Comparison of ENCODE assay signal across 11 cellular contexts in the genomic region with DNA sequence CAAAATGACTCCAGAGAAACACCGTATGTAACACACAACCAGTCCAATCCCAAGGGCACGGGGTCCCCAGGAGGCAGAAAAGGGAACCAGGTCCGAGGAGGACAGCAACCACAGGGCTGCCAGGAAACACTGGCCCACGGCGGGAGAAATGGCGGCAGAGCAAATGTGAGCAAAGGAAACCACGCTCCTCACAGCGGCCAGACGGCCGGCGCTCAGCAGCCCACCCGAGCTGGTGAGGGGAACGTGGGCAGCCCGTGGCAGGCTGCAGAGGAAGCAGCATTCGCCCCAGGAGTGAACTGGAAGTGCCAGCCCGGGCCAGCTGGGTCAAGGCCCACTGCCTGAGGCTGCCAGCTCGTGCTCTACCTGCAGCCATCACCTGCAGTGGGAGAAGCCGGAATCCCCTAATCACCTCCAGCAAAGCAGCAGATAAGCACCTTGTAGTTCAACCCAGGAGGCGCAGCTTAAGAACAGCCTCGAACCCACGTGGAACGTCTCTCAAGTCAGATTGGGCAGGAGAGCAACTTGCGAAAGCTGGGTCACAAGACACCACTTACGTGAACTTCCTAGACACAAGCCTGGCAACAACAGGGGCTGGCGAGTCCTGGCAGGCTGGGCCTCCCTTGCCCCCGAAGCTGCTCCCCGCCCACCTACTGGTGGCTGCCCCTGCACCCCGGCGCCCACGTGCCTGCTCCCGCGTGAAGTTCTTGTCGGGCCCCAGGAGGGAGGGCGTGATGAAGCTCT. TPM values are rescaled to one million over a fixed set of nuclear protein-coding genes. Genes with fewer than 3 reads are reported as not detected.
A peak's percentile ranks its signal among the peaks of the same experiment; 100 is the strongest.
DNase-seq lines count a peak whose midpoint lies in the region; ATAC-seq and TF ChIP-seq lines count a peak whose summit lies in the region.
"Had no signal": no experiment of that assay in that cellular context is flagged by ENCODE, and none has a peak within 500 bp of the region (broad histone marks: within the 10 kb centered on the region; RNA-seq: fewer than 3 reads in every experiment).

No MANE protein-coding gene starts in this region.

- no peak overlapping the region for H3K4me3 ChIP-seq in liver (ENCODE audit: low read depth in 1 of 3, low read length in 3 of 3)
- no peak overlapping the region for H3K4me3 ChIP-seq in suprapubic skin
- H3K4me3 ChIP-seq: A549, cardiac muscle cell had no signal

- TF ChIP-seq CTCF in liver (IDR thresholded peaks at IDR 0.05; ENCODE audit: low read depth, low read length, missing input control) (no peak), suprapubic skin (IDR thresholded peaks at IDR 0.05) (no peak)

- H3K27ac ChIP-seq in liver (ENCODE audit: low read depth in 1 of 2, low read length in 2 of 2): peak overlapping the region; percentile 72 to 87
- no peak overlapping the region for H3K27ac ChIP-seq in suprapubic skin
- H3K27ac ChIP-seq: A549 had no signal

- no peak for TF ChIP-seq RAD21 in liver (IDR thresholded peaks at IDR 0.05)

- CTCF ChIA-PET in activated CD4-positive, alpha-beta memory T cell treated with anti-CD3 and anti-CD28 coated beads, Interleukin-2, amount 10 ng/mL, durations not matched to agents 7 days and 5 days (lab: Charles Lee): no interaction called here
- CTCF ChIA-PET in activated CD4-positive, alpha-beta memory T cell treated with anti-CD3 and anti-CD28 coated beads for 36 hours (lab: Charles Lee): interaction anchor here (0.9 kb wide), 1 partner anchor 61 kb away, joined by 7 read pairs; no protein-coding TSS in a partner anchor

- TF ChIP-seq POLR2A in suprapubic skin (IDR thresholded peaks at IDR 0.05): no peak

- H3K27me3 ChIP-seq in liver (ENCODE audit: control insufficient read depth in 4 of 4, insufficient read depth in 4 of 4, low read length in 3 of 4) (no peaks in the 10 kb centered on the region), suprapubic skin (no peaks in the 10 kb centered on the region)
- H3K27me3 ChIP-seq: cardiac muscle cell had no signal

- no peak for DNase-seq in activated CD4-positive, alpha-beta memory T cell treated with anti-CD3 and anti-CD28 coated beads, Interleukin-2, amount 10 ng/mL, durations not matched to agents 7 days and 5 days
- DNase-seq in activated CD4-positive, alpha-beta memory T cell treated with anti-CD3 and anti-CD28 coated beads for 36 hours: no peak
- DNase-seq in activated naive CD8-positive, alpha-beta T cell treated with anti-CD3 and anti-CD28 coated beads, Interleukin-2, amount 10 ng/mL, durations not matched to agents 7 days and 5 days: peak; percentile 31
- DNase-seq in suprapubic skin (ENCODE audit: low spot score in 2 of 2) (peak; percentile 58 to 67), NCI-H1048 (lab: John Stamatoyannopoulos, UW) (no peak), HK-2 (ENCODE audit: unreplicated experiment) (no peak)

- H3K4me1 ChIP-seq in liver (ENCODE audit: control insufficient read depth in 4 of 4, insufficient read depth in 4 of 4, low read length in 3 of 4) (peaks cover 19 to 52% (median 33%) of the 10 kb centered on the region in 4 donors), suprapubic skin (peaks cover 5% of the 10 kb centered on the region)
- H3K4me1 ChIP-seq: A549 had no signal

- peaks cover 20% of the 10 kb centered on the region for H3K4me1 Mint-ChIP-seq in activated CD4-positive, alpha-beta memory T cell treated with anti-CD3 and anti-CD28 coated beads, Interleukin-2, amount 10 ng/mL, durations not matched to agents 7 days and 5 days
- H3K4me1 Mint-ChIP-seq in activated CD4-positive, alpha-beta memory T cell treated with anti-CD3 and anti-CD28 coated beads for 36 hours (ENCODE audit: low read depth): peaks cover 23% of the 10 kb centered on the region
- H3K4me1 Mint-ChIP-seq in activated naive CD8-positive, alpha-beta T cell treated with anti-CD3 and anti-CD28 coated beads, Interleukin-2, amount 10 ng/mL, durations not matched to agents 7 days and 5 days: peaks cover 11% of the 10 kb centered on the region

- H3K9me3 ChIP-seq in liver (ENCODE audit: control insufficient read depth in 4 of 4, low read length in 3 of 4): no peaks in the 10 kb centered on the region
- no peaks in the 10 kb centered on the region for H3K9me3 ChIP-seq in suprapubic skin
- H3K9me3 ChIP-seq: A549 had no signal

- H3K36me3 Mint-ChIP-seq in activated CD4-positive, alpha-beta memory T cell treated with anti-CD3 and anti-CD28 coated beads, Interleukin-2, amount 10 ng/mL, durations not matched to agents 7 days and 5 days (ENCODE audit: low read depth): peaks cover 22% of the 10 kb centered on the region
- peaks cover 21% of the 10 kb centered on the region for H3K36me3 Mint-ChIP-seq in activated CD4-positive, alpha-beta memory T cell treated with anti-CD3 and anti-CD28 coated beads for 36 hours
- peaks cover 3% of the 10 kb centered on the region for H3K36me3 Mint-ChIP-seq in activated naive CD8-positive, alpha-beta T cell treated with anti-CD3 and anti-CD28 coated beads, Interleukin-2, amount 10 ng/mL, durations not matched to agents 7 days and 5 days

- H3K36me3 ChIP-seq in liver (ENCODE audit: control insufficient read depth in 4 of 4, insufficient read depth in 3 of 4, low read depth in 1 of 4, low read length in 3 of 4) (peaks cover 0 to under 1% (median 0%) of the 10 kb centered on the region in 4 donors), suprapubic skin (peaks cover 2% of the 10 kb centered on the region)
- H3K36me3 ChIP-seq: cardiac muscle cell had no signal

- H3K9ac ChIP-seq in liver (ENCODE audit: low read depth in 1 of 2, low read length in 2 of 2): no peak overlapping the region

- H3K9me3 Mint-ChIP-seq in activated CD4-positive, alpha-beta memory T cell treated with anti-CD3 and anti-CD28 coated beads, Interleukin-2, amount 10 ng/mL, durations not matched to agents 7 days and 5 days: no peaks in the 10 kb centered on the region
- no peaks in the 10 kb centered on the region for H3K9me3 Mint-ChIP-seq in activated CD4-positive, alpha-beta memory T cell treated with anti-CD3 and anti-CD28 coated beads for 36 hours
- no peaks in the 10 kb centered on the region for H3K9me3 Mint-ChIP-seq in activated naive CD8-positive, alpha-beta T cell treated with anti-CD3 and anti-CD28 coated beads, Interleukin-2, amount 10 ng/mL, durations not matched to agents 7 days and 5 days
- H3K9me3 Mint-ChIP-seq: stimulated activated naive CD8-positive, alpha-beta T cell treated with anti-CD3 and anti-CD28 coated beads, Interleukin-15, Interleukin-2, amounts not matched to agents 100 ng/mL and 50 ng/mL, for 24 hours had no signal

- WGBS in liver: 54% methylated on average over 34 of the region's 34 CpGs
- whole genome bisulfite sequencing in suprapubic skin: 86% methylated on average over 7 of the region's 34 CpGs

- TF ChIP-seq EP300 in suprapubic skin (IDR thresholded peaks at IDR 0.05): no peak

- no peak overlapping the region for H3K4me3 Mint-ChIP-seq in activated CD4-positive, alpha-beta memory T cell treated with anti-CD3 and anti-CD28 coated beads, Interleukin-2, amount 10 ng/mL, durations not matched to agents 7 days and 5 days
- H3K4me3 Mint-ChIP-seq in activated CD4-positive, alpha-beta memory T cell treated with anti-CD3 and anti-CD28 coated beads for 36 hours: no peak overlapping the region
- H3K4me3 Mint-ChIP-seq in activated naive CD8-positive, alpha-beta T cell treated with anti-CD3 and anti-CD28 coated beads, Interleukin-2, amount 10 ng/mL, durations not matched to agents 7 days and 5 days: no peak overlapping the region
- H3K4me3 Mint-ChIP-seq: stimulated activated naive CD8-positive, alpha-beta T cell treated with anti-CD3 and anti-CD28 coated beads, Interleukin-15, Interleukin-2, amounts not matched to agents 100 ng/mL and 50 ng/mL, for 24 hours had no signal

- peak overlapping the region; percentile 19 for H3K27ac Mint-ChIP-seq in activated CD4-positive, alpha-beta memory T cell treated with anti-CD3 and anti-CD28 coated beads, Interleukin-2, amount 10 ng/mL, durations not matched to agents 7 days and 5 days
- no peak overlapping the region for H3K27ac Mint-ChIP-seq in activated CD4-positive, alpha-beta memory T cell treated with anti-CD3 and anti-CD28 coated beads for 36 hours
- H3K27ac Mint-ChIP-seq in activated naive CD8-positive, alpha-beta T cell treated with anti-CD3 and anti-CD28 coated beads, Interleukin-2, amount 10 ng/mL, durations not matched to agents 7 days and 5 days: no peak overlapping the region
- H3K27ac Mint-ChIP-seq: stimulated activated naive CD8-positive, alpha-beta T cell treated with anti-CD3 and anti-CD28 coated beads, Interleukin-15, Interleukin-2, amounts not matched to agents 100 ng/mL and 50 ng/mL, for 24 hours had no signal

- no peak for ATAC-seq in activated naive CD8-positive, alpha-beta T cell treated with anti-CD3 and anti-CD28 coated beads, Interleukin-2, amount 10 ng/mL, durations not matched to agents 7 days and 5 days (ENCODE audit: low read depth)
- ATAC-seq in GM21576 (IDR thresholded peaks at IDR 0.05; ENCODE audit: unreplicated experiment): no peak
- ATAC-seq: A549 had no signal

- intact Hi-C loops in activated CD4-positive, alpha-beta memory T cell treated with anti-CD3 and anti-CD28 coated beads for 36 hours (cut with micrococcal nuclease): no loop called here

- H3K27me3 Mint-ChIP-seq in activated CD4-positive, alpha-beta memory T cell treated with anti-CD3 and anti-CD28 coated beads, Interleukin-2, amount 10 ng/mL, durations not matched to agents 7 days and 5 days: no peaks in the 10 kb centered on the region
- H3K27me3 Mint-ChIP-seq in activated CD4-positive, alpha-beta memory T cell treated with anti-CD3 and anti-CD28 coated beads for 36 hours: no peaks in the 10 kb centered on the region
- H3K27me3 Mint-ChIP-seq in activated naive CD8-positive, alpha-beta T cell treated with anti-CD3 and anti-CD28 coated beads, Interleukin-2, amount 10 ng/mL, durations not matched to agents 7 days and 5 days: no peaks in the 10 kb centered on the region
- H3K27me3 Mint-ChIP-seq: stimulated activated naive CD8-positive, alpha-beta T cell treated with anti-CD3 and anti-CD28 coated beads, Interleukin-15, Interleukin-2, amounts not matched to agents 100 ng/mL and 50 ng/mL, for 24 hours had no signal

- POLR2A ChIA-PET in activated CD4-positive, alpha-beta memory T cell treated with anti-CD3 and anti-CD28 coated beads, Interleukin-2, amount 10 ng/mL, durations not matched to agents 7 days and 5 days (lab: Charles Lee): interaction anchor here (0.7 kb wide), 1 partner anchor 12 kb away, joined by 3 read pairs; no protein-coding TSS in a partner anchor
- POLR2A ChIA-PET in activated CD4-positive, alpha-beta memory T cell treated with anti-CD3 and anti-CD28 coated beads for 36 hours (lab: Charles Lee): no interaction called here
- POLR2A ChIA-PET in activated naive CD8-positive, alpha-beta T cell treated with anti-CD3 and anti-CD28 coated beads, Interleukin-2, amount 10 ng/mL, durations not matched to agents 7 days and 5 days (lab: Charles Lee): no interaction called here

RNA-seq across cellular contexts. Expression of a gene that starts 6.7 kb away (rescaled TPM):
- total RNA-seq in activated CD4-positive, alpha-beta memory T cell treated with anti-CD3 and anti-CD28 coated beads, Interleukin-2, amount 10 ng/mL, durations not matched to agents 7 days and 5 days: 10 to 100 TPM; 30.0 to 31.2 TPM
- 10 to 100 TPM; 29.2 to 30.3 TPM for total RNA-seq in activated CD4-positive, alpha-beta memory T cell treated with anti-CD3 and anti-CD28 coated beads for 36 hours
- total RNA-seq in activated naive CD8-positive, alpha-beta T cell treated with anti-CD3 and anti-CD28 coated beads, Interleukin-2, amount 10 ng/mL, durations not matched to agents 7 days and 5 days: 10 to 100 TPM; 34.3 to 38.4 TPM
- total RNA-seq in liver (10 to 100 TPM; 13.0 to 13.1 TPM), suprapubic skin (1 to 10 TPM; 7.0 to 9.8 (median 7.9) TPM)
- 10 to 100 TPM in 1 of 2 donors, 1 to 10 TPM in 1; 8.4 to 28.0 TPM for polyA plus RNA-seq in liver

Comparison
In these comparisons a context has a peak if more than half of its experiments do, and no peak if none do; other contexts are left out.
1. DNase-seq: peak in activated naive CD8-positive, alpha-beta T cell treated with anti-CD3 and anti-CD28 coated beads, Interleukin-2, amount 10 ng/mL, durations not matched to agents 7 days and 5 days (single experiment) and suprapubic skin (2 of 2); none in activated CD4-positive, alpha-beta memory T cell treated with anti-CD3 and anti-CD28 coated beads, Interleukin-2, amount 10 ng/mL, durations not matched to agents 7 days and 5 days (single experiment), activated CD4-positive, alpha-beta memory T cell treated with anti-CD3 and anti-CD28 coated beads for 36 hours (single experiment), NCI-H1048 (single experiment) and HK-2 (single experiment).